In the genomic region with DNA sequence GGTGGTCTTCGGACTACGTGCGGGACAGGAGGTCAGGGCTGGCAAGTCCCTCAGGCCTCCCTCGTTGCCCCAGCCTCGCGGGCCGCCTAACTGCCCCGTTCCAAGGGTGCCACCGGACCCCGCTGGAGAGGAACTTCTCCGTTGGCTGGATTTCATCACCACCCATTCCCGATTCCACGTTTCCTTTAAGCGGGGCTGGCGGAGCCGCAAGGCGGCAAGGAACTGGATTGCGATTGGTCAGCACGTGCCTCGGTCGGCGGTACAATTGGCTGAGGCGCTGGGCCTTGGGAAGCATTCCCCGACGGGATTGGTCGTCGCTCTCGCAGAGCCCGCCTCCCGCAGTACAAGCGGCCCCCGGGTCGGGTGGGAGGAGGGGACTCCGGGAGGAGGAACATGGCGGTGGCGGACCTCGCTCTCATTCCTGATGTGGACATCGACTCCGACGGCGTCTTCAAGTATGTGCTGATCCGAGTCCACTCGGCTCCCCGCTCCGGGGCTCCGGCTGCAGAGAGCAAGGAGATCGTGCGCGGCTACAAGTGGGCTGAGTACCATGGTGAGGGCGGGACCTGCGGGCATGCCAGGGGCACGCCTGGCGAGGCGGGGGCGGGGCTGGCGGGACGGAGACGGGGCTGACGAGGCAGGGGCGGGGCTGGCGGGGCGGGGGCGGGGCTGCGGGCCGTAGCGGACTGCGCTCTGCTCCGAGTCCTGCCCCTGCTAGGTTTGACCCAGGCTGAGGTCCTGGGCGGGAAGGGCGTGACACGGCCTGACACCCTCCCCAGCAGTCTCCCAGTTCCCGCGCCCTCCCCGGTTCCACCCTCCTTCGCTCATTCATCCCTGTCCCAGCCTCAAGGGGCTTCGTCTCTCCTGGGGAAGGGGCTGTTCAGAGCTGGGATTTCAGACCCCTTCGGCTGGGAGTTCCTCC, we compare ENCODE assay signal across 1 cellular context.
TF ChIP-seq lines count a peak whose summit lies in the region.

PHPT1 (plus strand) TSS at position 372 of the 922 bp plus-strand sequence; CDS start at position 394, 22 bp downstream.

TF ChIP-seq in HepG2, 621 proteins besides CTCF, POLR2A, EP300 and RAD21 (continued from another document and continues in another):
- TF ChIP-seq ZNF639 (CRISPR knock-in tag; conservative IDR thresholded peaks at IDR 0.05) (peak; percentile 83), ATAD3A (CRISPR knock-in tag; IDR thresholded peaks at IDR 0.05) (no peak), TARDBP (CRISPR knock-in tag; IDR thresholded peaks at IDR 0.05) (peak; percentile 85), ZNF431 (CRISPR knock-in tag; IDR thresholded peaks at IDR 0.05; ENCODE audit: borderline replicate concordance, low read depth) (peak; percentile 60; the same call in 1 of the 2 replicates), CHD2 (IDR thresholded peaks at IDR 0.05; ENCODE audit: low read depth, low read length) (peak; percentile 74; the same call in 1 of the 2 replicates), KLF16 (CRISPR knock-in tag; IDR thresholded peaks at IDR 0.05) (peak in 1 of 2 experiments; percentile 73; a peak in 2 of 4 replicates), SNAI1 (CRISPR knock-in tag; IDR thresholded peaks at IDR 0.05; ENCODE audit: borderline replicate concordance) (no peak), SAFB2 (CRISPR knock-in tag; IDR thresholded peaks at IDR 0.05; ENCODE audit: borderline replicate concordance, low read depth) (no peak), BRF2 (CRISPR knock-in tag; IDR thresholded peaks at IDR 0.05) (0 out of 2 replicates have a peak, but pooled peaks have one; percentile 35), ZNF12 (CRISPR knock-in tag; IDR thresholded peaks at IDR 0.05) (no peak; the same call in 1 of the 2 replicates), ZNF556 (CRISPR knock-in tag; IDR thresholded peaks at IDR 0.05; ENCODE audit: borderline replicate concordance) (no peak; the same call in 1 of the 2 replicates), ZNF75D (CRISPR knock-in tag; IDR thresholded peaks at IDR 0.05; ENCODE audit: borderline replicate concordance) (no peak), AFF4 (CRISPR knock-in tag; IDR thresholded peaks at IDR 0.05) (0 out of 2 replicates have a peak, but pooled peaks have one; percentile 14), RBFOX2 (IDR thresholded peaks at IDR 0.05; ENCODE audit: low read depth, low read length) (peak; percentile 89), MAFG (CRISPR knock-in tag; IDR thresholded peaks at IDR 0.05) (no peak), ZNF788 (CRISPR knock-in tag; IDR thresholded peaks at IDR 0.05; ENCODE audit: borderline replicate concordance) (peak; percentile 57; the same call in 1 of the 2 replicates), ZBTB7B (CRISPR knock-in tag; IDR thresholded peaks at IDR 0.05) (peak; percentile 56), KIAA2018 (CRISPR knock-in tag; IDR thresholded peaks at IDR 0.05; ENCODE audit: borderline replicate concordance) (no peak), ARNT2 (CRISPR knock-in tag; IDR thresholded peaks at IDR 0.05; ENCODE audit: low read depth) (peak; percentile 79; the same call in 1 of the 2 replicates), CC2D1A (CRISPR knock-in tag; IDR thresholded peaks at IDR 0.05) (no peak), ZNF543 (CRISPR knock-in tag; IDR thresholded peaks at IDR 0.05) (peak; percentile 45; the same call in 1 of the 2 replicates), SMARCC2 (IDR thresholded peaks at IDR 0.05) (no peak), ATF3 (CRISPR knock-in tag; IDR thresholded peaks at IDR 0.05) (peak; percentile 87), AHR (CRISPR knock-in tag; IDR thresholded peaks at IDR 0.05) (0 out of 2 replicates have a peak, but pooled peaks have one; percentile 67), YEATS4 (CRISPR knock-in tag; IDR thresholded peaks at IDR 0.05; ENCODE audit: borderline replicate concordance) (peak; percentile 90), GTF2F1 (IDR thresholded peaks at IDR 0.05; ENCODE audit: low read length) (peak; percentile 43; the same call in 1 of the 2 replicates), KDM6A (CRISPR knock-in tag; IDR thresholded peaks at IDR 0.05; ENCODE audit: low read depth) (no peak), TCF12 (IDR thresholded peaks at IDR 0.05) (no peak), TCF12 (CRISPR knock-in tag; IDR thresholded peaks at IDR 0.05) (no peak; the same call in 1 of the 2 replicates), ZNF296 (CRISPR knock-in tag; conservative IDR thresholded peaks at IDR 0.05) (no peak), HOXA7 (CRISPR knock-in tag; IDR thresholded peaks at IDR 0.05) (0 out of 2 replicates have a peak, but pooled peaks have one; percentile 20), SALL1 (CRISPR knock-in tag; IDR thresholded peaks at IDR 0.05) (peak; percentile 50)
- TF ChIP-seq, protein P1, sequence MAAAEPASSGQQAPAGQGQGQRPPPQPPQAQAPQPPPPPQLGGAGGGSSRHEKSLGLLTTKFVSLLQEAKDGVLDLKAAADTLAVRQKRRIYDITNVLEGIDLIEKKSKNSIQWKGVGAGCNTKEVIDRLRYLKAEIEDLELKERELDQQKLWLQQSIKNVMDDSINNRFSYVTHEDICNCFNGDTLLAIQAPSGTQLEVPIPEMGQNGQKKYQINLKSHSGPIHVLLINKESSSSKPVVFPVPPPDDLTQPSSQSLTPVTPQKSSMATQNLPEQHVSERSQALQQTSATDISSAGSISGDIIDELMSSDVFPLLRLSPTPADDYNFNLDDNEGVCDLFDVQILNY (CRISPR knock-in tag; conservative IDR thresholded peaks at IDR 0.05), result peak; percentile 80
- TF ChIP-seq, protein P2, sequence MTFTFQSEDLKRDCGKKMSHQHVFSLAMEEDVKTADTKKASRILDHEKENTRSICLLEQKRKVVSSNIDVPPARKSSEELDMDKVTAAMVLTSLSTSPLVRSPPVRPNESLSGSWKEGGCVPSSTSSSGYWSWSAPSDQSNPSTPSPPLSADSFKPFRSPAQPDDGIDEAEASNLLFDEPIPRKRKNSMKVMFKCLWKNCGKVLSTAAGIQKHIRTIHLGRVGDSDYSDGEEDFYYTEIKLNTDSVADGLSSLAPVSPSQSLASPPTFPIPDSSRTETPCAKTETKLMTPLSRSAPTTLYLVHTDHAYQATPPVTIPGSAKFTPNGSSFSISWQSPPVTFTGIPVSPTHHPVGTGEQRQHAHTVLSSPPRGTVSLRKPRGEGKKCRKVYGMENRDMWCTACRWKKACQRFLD (CRISPR knock-in tag; IDR thresholded peaks at IDR 0.05; ENCODE audit: borderline replicate concordance), result no peak
- TF ChIP-seq, protein P3, sequence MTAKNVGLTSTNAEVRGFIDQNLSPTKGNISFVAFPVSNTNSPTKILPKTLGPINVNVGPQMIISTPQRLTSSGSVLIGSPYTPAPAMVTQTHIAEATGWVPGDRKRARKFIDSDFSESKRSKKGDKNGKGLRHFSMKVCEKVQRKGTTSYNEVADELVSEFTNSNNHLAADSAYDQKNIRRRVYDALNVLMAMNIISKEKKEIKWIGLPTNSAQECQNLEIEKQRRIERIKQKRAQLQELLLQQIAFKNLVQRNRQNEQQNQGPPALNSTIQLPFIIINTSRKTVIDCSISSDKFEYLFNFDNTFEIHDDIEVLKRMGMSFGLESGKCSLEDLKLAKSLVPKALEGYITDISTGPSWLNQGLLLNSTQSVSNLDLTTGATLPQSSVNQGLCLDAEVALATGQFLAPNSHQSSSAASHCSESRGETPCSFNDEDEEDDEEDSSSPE (CRISPR knock-in tag; IDR thresholded peaks at IDR 0.05), result peak; percentile 91
